8 cellular contexts compared by ENCODE assay signal in genomic region chr13:46354143-46355087, GRCh38. TPM values are rescaled to one million over a fixed set of nuclear protein-coding genes. Genes with fewer than 3 reads are reported as not detected.
DNase-seq lines count a peak whose midpoint lies in the region; ATAC-seq and TF ChIP-seq lines count a peak whose summit lies in the region.

No MANE protein-coding gene starts in this region.

- H4K20me1 ChIP-seq in GM23248 (ENCODE audit: insufficient read depth): no peaks in the 10 kb centered on the region

- H3K4me3 Mint-ChIP-seq in type B pancreatic cell: no peak overlapping the region

- 42 to 45% methylated on average over 9 of the region's 9 CpGs for WGBS in GM23248 (ENCODE audit: low coverage in 1 of 2, low lambda C conversion rate in 2 of 2, missing lambda C conversion rate in 2 of 2), 2 experiments

- peak overlapping the region; percentile 70 for H2AFZ ChIP-seq in GM23248

- DNase-seq in AG20443 (ENCODE audit: low spot score) (peak; percentile 85), GM23248 (peak; percentile 97), SJCRH30 (peak; percentile 10 to 39), fibroblast of pulmonary artery (ENCODE audit: low read depth) (peak; percentile 92), type B pancreatic cell (ENCODE audit: extremely low spot score, unreplicated experiment) (no peak), germinal center (ENCODE audit: low spot score) (no peak), cerebellar cortex (ENCODE audit: low spot score) (no peak)

- H3K4me1 ChIP-seq in GM23248 (ENCODE audit: insufficient read depth) (peaks cover 22% of the 10 kb centered on the region), SJCRH30 (peaks cover 7% of the 10 kb centered on the region; the same call in 1 of the 2 replicates)

- peaks cover 31% of the 10 kb centered on the region for H3F3A ChIP-seq in GM23248 (ENCODE audit: insufficient read depth)

- H3K36me3 Mint-ChIP-seq in type B pancreatic cell: no peaks in the 10 kb centered on the region

- H3K9me2 ChIP-seq in GM23248 (ENCODE audit: insufficient read depth): no peaks in the 10 kb centered on the region

- no peaks in the 10 kb centered on the region for H3K79me2 ChIP-seq in GM23248 (ENCODE audit: insufficient read depth)

- no peaks in the 10 kb centered on the region for H3K27me3 Mint-ChIP-seq in type B pancreatic cell

- H3K9me3 Mint-ChIP-seq in type B pancreatic cell: no peaks in the 10 kb centered on the region

- H3K27me3 ChIP-seq in GM23248 (replicated peaks; ENCODE audit: insufficient read depth): no peaks in the 10 kb centered on the region
- no peaks in the 10 kb centered on the region for H3K27me3 ChIP-seq in SJCRH30

- H3K9me3 ChIP-seq in GM23248 (ENCODE audit: low read depth): no peaks in the 10 kb centered on the region
- no peaks in the 10 kb centered on the region for H3K9me3 ChIP-seq in SJCRH30 (replicated peaks)

- peaks cover under 1% of the 10 kb centered on the region for H3K4me1 Mint-ChIP-seq in type B pancreatic cell (ENCODE audit: unreplicated experiment)

- no peak for ATAC-seq in GM21526 (IDR thresholded peaks at IDR 0.05; ENCODE audit: low FRiP score, unreplicated experiment)

- H3K27ac Mint-ChIP-seq in type B pancreatic cell: no peak overlapping the region

- peak overlapping the region; percentile 98 for H3K27ac ChIP-seq in GM23248
- H3K27ac ChIP-seq in SJCRH30: peak overlapping the region; percentile 16

- H3K9ac ChIP-seq in GM23248: peak overlapping the region; percentile 76

- in situ Hi-C loops in GM23248 (cut with MboI): no loop called here

- TF ChIP-seq CTCF in fibroblast of pulmonary artery (IDR thresholded peaks at IDR 0.05; ENCODE audit: low read length, missing control alignments): no peak
- TF ChIP-seq CTCF in type B pancreatic cell (conservative IDR thresholded peaks at IDR 0.05): no peak

- peak overlapping the region; percentile 83 for H3K4me2 ChIP-seq in GM23248 (ENCODE audit: unreplicated experiment)

- H3K4me3 ChIP-seq in GM23248 (peak overlapping the region; percentile 49), SJCRH30 (no peak overlapping the region), fibroblast of pulmonary artery (replicated peaks; ENCODE audit: low read depth, low read length) (no peak overlapping the region)

- H3K36me3 ChIP-seq in GM23248 (ENCODE audit: low read depth) (no peaks in the 10 kb centered on the region), SJCRH30 (no peaks in the 10 kb centered on the region)

RNA-seq across cellular contexts. Expression of gene RUBCNL, which starts 32.6 kb away (rescaled TPM):
- total RNA-seq in GM23248 (2014; rRNA removed; shearing (Covaris generic)): 2.1 and 2.7 TPM in 2 replicates
- polyA plus RNA-seq in GM23248 (2016; fragmentation: Nextera tagmentation; extraction: Ambion mirVana): 1.1 and 1.3 TPM in 2 replicates
- total RNA-seq in SJCRH30 (2014; rRNA removed; shearing (Covaris generic)): 1.8 TPM in 2 replicates
- total RNA-seq in type B pancreatic cell (ENCODE audit: low replicate concordance): 1.1 TPM in 2 replicates

Comparison
In these comparisons a context has a peak if more than half of its experiments do, and no peak if none do; other contexts are left out.
1. DNase-seq: peak in AG20443 (single experiment), GM23248 (single experiment), SJCRH30 (2 of 2) and fibroblast of pulmonary artery (single experiment); none in type B pancreatic cell (single experiment), germinal center (single experiment) and cerebellar cortex (single experiment).